In genomic region chr17:45224671-45225050, GRCh38 we compare ENCODE assay signal across 1 cellular context.
TF ChIP-seq lines count a peak whose summit lies in the region.

No MANE protein-coding gene starts in this region.

TF ChIP-seq in H1, 55 proteins besides CTCF, POLR2A, EP300 and RAD21 (continued from another document):
- TF ChIP-seq KDM1A (IDR thresholded peaks at IDR 0.05; ENCODE audit: borderline replicate concordance, low read length): no peak
- TF ChIP-seq EZH2 (IDR thresholded peaks at IDR 0.05; ENCODE audit: low read depth, low read length, severe bottlenecking): no peak
- no peak for TF ChIP-seq CEBPB (IDR thresholded peaks at IDR 0.05; ENCODE audit: low read depth, low read length)
TF ChIP-seq in H1: peak in this region for 0.
